ENCODE assay signal across 9 cellular contexts in the genomic region with DNA sequence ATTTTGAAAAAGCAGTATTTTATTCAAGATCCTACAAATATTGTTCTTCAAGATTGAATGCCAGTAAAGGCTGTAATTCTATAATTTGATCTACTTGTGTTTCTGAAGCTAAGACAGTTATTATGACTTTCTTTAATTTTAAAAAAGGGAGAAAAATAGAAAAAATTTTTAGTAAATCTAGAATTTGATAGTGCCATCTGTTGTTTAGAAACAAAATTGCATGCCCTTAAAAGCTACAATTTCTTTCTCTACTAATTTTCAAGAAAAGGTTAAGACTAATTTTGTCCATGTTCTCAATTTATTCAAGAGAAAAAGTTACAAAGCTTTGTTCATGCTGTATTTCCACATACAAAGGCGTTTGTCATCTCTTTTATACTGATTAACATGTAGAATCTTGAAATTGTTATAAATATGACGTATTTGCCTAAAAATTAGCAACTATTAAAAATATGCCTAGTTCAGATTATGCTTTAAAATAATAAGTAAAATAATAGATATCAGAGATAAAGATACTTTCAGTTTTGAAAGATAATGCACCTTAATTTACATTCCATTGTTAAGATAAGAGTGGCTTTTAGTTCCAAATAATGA. TPM values are rescaled to one million over a fixed set of nuclear protein-coding genes. Genes with fewer than 3 reads are reported as not detected.
DNase-seq lines count a peak whose midpoint lies in the region; ATAC-seq and TF ChIP-seq lines count a peak whose summit lies in the region.
"Had no signal": no experiment of that assay in that cellular context is flagged by ENCODE, and none has a peak within 500 bp of the region (broad histone marks: within the 10 kb centered on the region; RNA-seq: fewer than 3 reads in every experiment).

No MANE protein-coding gene starts in this region.

- no peaks in the 10 kb centered on the region for H3K9me2 ChIP-seq in hepatocyte (replicated peaks; ENCODE audit: insufficient read depth)

- TF ChIP-seq CTCF in right atrium auricular region (IDR thresholded peaks at IDR 0.05), result peak; percentile 25 to 71
- peak; percentile 81 for TF ChIP-seq CTCF in VCaP (conservative IDR thresholded peaks at IDR 0.05)
- peak; percentile 65 for TF ChIP-seq CTCF in hepatocyte (IDR thresholded peaks at IDR 0.05; ENCODE audit: poor library complexity)
- TF ChIP-seq CTCF in GM10248 (IDR thresholded peaks at IDR 0.05; ENCODE audit: control extremely low read depth, extremely low read depth, low read depth, missing control alignments), result no peak

- H2AFZ ChIP-seq in hepatocyte, result no peak overlapping the region

- H3K4me2 ChIP-seq in hepatocyte, result no peak overlapping the region

- DNase-seq in right atrium auricular region (ENCODE audit: low spot score) (no peak), Right ventricle myocardium inferior (ENCODE audit: missing footprints) (no peak), hepatocyte (ENCODE audit: low spot score) (no peak), NCI-H748 treated with DMSO at 0.1 percent for 48 hours (lab: John Stamatoyannopoulos, UW) (no peak), GM10248 (ENCODE audit: extremely low spot score) (no peak)
- no peak for DNase-seq in NK-92 treated with Interleukin-12 subunit alpha and Interleukin-12 subunit beta, amount 100 ng/mL, for 24 hours (lab: John Stamatoyannopoulos, UW)

- CTCF ChIA-PET in GM10248 (lab: Yijun Ruan, JAX), result interaction anchor here (1.0 to 1.5 kb wide), 3 partner anchors 24 to 39 kb away, joined by 3 read pairs; no protein-coding TSS in a partner anchor

- POLR2A ChIA-PET in GM10248 (lab: Yijun Ruan, JAX), result no interaction called here

- ATAC-seq in Right ventricle myocardium inferior (no peak), GM21786 (IDR thresholded peaks at IDR 0.05; ENCODE audit: unreplicated experiment) (no peak)

- 51% methylated on average over 2 of the region's 2 CpGs for WGBS in hepatocyte (ENCODE audit: low lambda C conversion rate, missing lambda C conversion rate)

- H3K9me3 ChIP-seq in right atrium auricular region, result no peaks in the 10 kb centered on the region
- no peaks in the 10 kb centered on the region for H3K9me3 ChIP-seq in hepatocyte (ENCODE audit: low read depth)
- H3K9me3 ChIP-seq: neutrophil had no signal

- H4K20me1 ChIP-seq in hepatocyte (ENCODE audit: insufficient read depth, poor library complexity, severe bottlenecking), result no peaks in the 10 kb centered on the region

- H3K27me3 ChIP-seq in right atrium auricular region (no peaks in the 10 kb centered on the region), hepatocyte (no peaks in the 10 kb centered on the region)

- intact Hi-C loops in Right ventricle myocardium inferior (cut with DNase I), result no loop called here

- H3K27ac ChIP-seq in right atrium auricular region, result no peak overlapping the region
- no peak overlapping the region for H3K27ac ChIP-seq in VCaP
- no peak overlapping the region for H3K27ac ChIP-seq in hepatocyte
- H3K27ac ChIP-seq: neutrophil had no signal

- no peaks in the 10 kb centered on the region for H3K79me2 ChIP-seq in hepatocyte

- H3K4me3 ChIP-seq in right atrium auricular region (no peak overlapping the region), hepatocyte (no peak overlapping the region)

- H3K4me1 ChIP-seq in right atrium auricular region (no peaks in the 10 kb centered on the region), hepatocyte (ENCODE audit: insufficient read depth) (no peaks in the 10 kb centered on the region)

- H3K36me3 ChIP-seq in right atrium auricular region (no peaks in the 10 kb centered on the region), hepatocyte (replicated peaks; ENCODE audit: insufficient read depth, low read depth) (no peaks in the 10 kb centered on the region)
- H3K36me3 ChIP-seq: neutrophil had no signal

RNA-seq across cellular contexts. Expression of a gene that starts 25.6 kb away (rescaled TPM):
- total RNA-seq in right atrium auricular region, result 10 to 100 TPM in 1 of 2 donors, 1 to 10 TPM in 1; 6.9 to 35.8 TPM
- 3.7 TPM for total RNA-seq in Right ventricle myocardium inferior
- total RNA-seq in hepatocyte, result 0.60 and 1.4 TPM in 2 replicates
- 1.1 TPM in 1 of 2 replicates, not detected in the other for polyA plus RNA-seq in hepatocyte

RNA-seq across cellular contexts. Expression of a gene that starts 32.1 kb away (rescaled TPM):
- total RNA-seq in right atrium auricular region (10 to 100 TPM in 1 of 2 donors, 1 to 10 TPM in 1; 8.5 to 23.3 TPM), Right ventricle myocardium inferior (3.7 TPM), hepatocyte (6.9 and 8.9 TPM in 2 replicates)
- 14.0 and 18.3 TPM in 2 replicates for polyA plus RNA-seq in hepatocyte
